In genomic region chr3:4845882-4846281, GRCh38 we compare ENCODE assay signal across 11 cellular contexts.
DNase-seq lines count a peak whose midpoint lies in the region; ATAC-seq and TF ChIP-seq lines count a peak whose summit lies in the region.
"Had no signal": no experiment of that assay in that cellular context is flagged by ENCODE, and none has a peak within 500 bp of the region (broad histone marks: within the 10 kb centered on the region; RNA-seq: fewer than 3 reads in every experiment).

No MANE protein-coding gene starts in this region.

- H3K27ac Mint-ChIP-seq in activated CD8-positive, alpha-beta memory T cell treated with anti-CD3 and anti-CD28 coated beads, Interleukin-2, amount 10 ng/mL, durations not matched to agents 7 days and 5 days = peak overlapping the region; percentile 90
- peak overlapping the region; percentile 94 for H3K27ac Mint-ChIP-seq in stimulated activated naive CD8-positive, alpha-beta T cell treated with anti-CD3 and anti-CD28 coated beads, Interleukin-15, Interleukin-2, amounts not matched to agents 100 ng/mL and 50 ng/mL, for 24 hours
- no peak overlapping the region for H3K27ac Mint-ChIP-seq in mesothelial cell of epicardium
- H3K27ac Mint-ChIP-seq: nephron had no signal

- H3K4me3 Mint-ChIP-seq in activated CD8-positive, alpha-beta memory T cell treated with anti-CD3 and anti-CD28 coated beads, Interleukin-2, amount 10 ng/mL, durations not matched to agents 7 days and 5 days = peak overlapping the region; percentile 31
- peak overlapping the region; percentile 61 for H3K4me3 Mint-ChIP-seq in stimulated activated naive CD8-positive, alpha-beta T cell treated with anti-CD3 and anti-CD28 coated beads, Interleukin-15, Interleukin-2, amounts not matched to agents 100 ng/mL and 50 ng/mL, for 24 hours
- no peak overlapping the region for H3K4me3 Mint-ChIP-seq in mesothelial cell of epicardium
- H3K4me3 Mint-ChIP-seq: nephron had no signal

- TF ChIP-seq CTCF in mesothelial cell of epicardium (IDR thresholded peaks at IDR 0.05; ENCODE audit: unreplicated experiment) = no peak

- H3K36me3 Mint-ChIP-seq in activated CD8-positive, alpha-beta memory T cell treated with anti-CD3 and anti-CD28 coated beads, Interleukin-2, amount 10 ng/mL, durations not matched to agents 7 days and 5 days = peaks cover 53% of the 10 kb centered on the region
- peaks cover 68% of the 10 kb centered on the region for H3K36me3 Mint-ChIP-seq in stimulated activated naive CD8-positive, alpha-beta T cell treated with anti-CD3 and anti-CD28 coated beads, Interleukin-15, Interleukin-2, amounts not matched to agents 100 ng/mL and 50 ng/mL, for 24 hours (ENCODE audit: low read depth)
- H3K36me3 Mint-ChIP-seq in mesothelial cell of epicardium = no peaks in the 10 kb centered on the region

- H3K27me3 Mint-ChIP-seq in activated CD8-positive, alpha-beta memory T cell treated with anti-CD3 and anti-CD28 coated beads, Interleukin-2, amount 10 ng/mL, durations not matched to agents 7 days and 5 days = no peaks in the 10 kb centered on the region
- no peaks in the 10 kb centered on the region for H3K27me3 Mint-ChIP-seq in stimulated activated naive CD8-positive, alpha-beta T cell treated with anti-CD3 and anti-CD28 coated beads, Interleukin-15, Interleukin-2, amounts not matched to agents 100 ng/mL and 50 ng/mL, for 24 hours
- no peaks in the 10 kb centered on the region for H3K27me3 Mint-ChIP-seq in mesothelial cell of epicardium (ENCODE audit: low read depth)

- H3K4me1 Mint-ChIP-seq in activated CD8-positive, alpha-beta memory T cell treated with anti-CD3 and anti-CD28 coated beads, Interleukin-2, amount 10 ng/mL, durations not matched to agents 7 days and 5 days = peaks cover 96% of the 10 kb centered on the region
- peaks cover 100% of the 10 kb centered on the region for H3K4me1 Mint-ChIP-seq in stimulated activated naive CD8-positive, alpha-beta T cell treated with anti-CD3 and anti-CD28 coated beads, Interleukin-15, Interleukin-2, amounts not matched to agents 100 ng/mL and 50 ng/mL, for 24 hours (ENCODE audit: low read depth)
- peaks cover 40% of the 10 kb centered on the region for H3K4me1 Mint-ChIP-seq in mesothelial cell of epicardium

- CTCF ChIA-PET in activated CD8-positive, alpha-beta memory T cell treated with anti-CD3 and anti-CD28 coated beads, Interleukin-2, amount 10 ng/mL, durations not matched to agents 7 days and 5 days (lab: Charles Lee) = interaction anchor here (1.4 to 6.0 kb wide), 2 partner anchors 9 to 133 kb away, joined by 8 to 47 read pairs; partner anchors contain the start of gene BHLHE40

- ATAC-seq in activated CD8-positive, alpha-beta memory T cell treated with anti-CD3 and anti-CD28 coated beads, Interleukin-2, amount 10 ng/mL, durations not matched to agents 7 days and 5 days = peak; percentile 55
- ATAC-seq in HG02623 (IDR thresholded peaks at IDR 0.05; ENCODE audit: unreplicated experiment) (peak; percentile 71), HG03571 (IDR thresholded peaks at IDR 0.05; ENCODE audit: unreplicated experiment) (peak; percentile 71)
- ATAC-seq: gastroesophageal sphincter had no signal

- no peak for DNase-seq in activated CD8-positive, alpha-beta memory T cell treated with anti-CD3 and anti-CD28 coated beads, Interleukin-2, amount 10 ng/mL, durations not matched to agents 7 days and 5 days
- no peak for DNase-seq in activated CD8-positive, alpha-beta memory T cell treated with anti-CD3 and anti-CD28 coated beads, Interleukin-2, amount 50 U/mL, for 4 hours
- DNase-seq in mesothelial cell of epicardium (ENCODE audit: low spot score in 2 of 2, unreplicated experiment in 2 of 2) (no peak), AG08395 (ENCODE audit: low spot score) (no peak), NCI-H2081 treated with DMSO at 0.1 percent for 48 hours (lab: John Stamatoyannopoulos, UW) (no peak)
- DNase-seq: GOT3 had no signal

- no peaks in the 10 kb centered on the region for H3K9me3 Mint-ChIP-seq in activated CD8-positive, alpha-beta memory T cell treated with anti-CD3 and anti-CD28 coated beads, Interleukin-2, amount 10 ng/mL, durations not matched to agents 7 days and 5 days (ENCODE audit: low read depth)
- peaks cover 2% of the 10 kb centered on the region for H3K9me3 Mint-ChIP-seq in stimulated activated naive CD8-positive, alpha-beta T cell treated with anti-CD3 and anti-CD28 coated beads, Interleukin-15, Interleukin-2, amounts not matched to agents 100 ng/mL and 50 ng/mL, for 24 hours
- H3K9me3 Mint-ChIP-seq in mesothelial cell of epicardium = no peaks in the 10 kb centered on the region
- H3K9me3 Mint-ChIP-seq: nephron had no signal
